Comparison of ENCODE assay signal across 8 cellular contexts in genomic region chr1:42682739-42683529, GRCh38. TPM values are rescaled to one million over a fixed set of nuclear protein-coding genes. Genes with fewer than 3 reads are reported as not detected.
DNase-seq lines count a peak whose midpoint lies in the region; ATAC-seq and TF ChIP-seq lines count a peak whose summit lies in the region.

No MANE protein-coding gene starts in this region.

- ATAC-seq in GM18520 (IDR thresholded peaks at IDR 0.05; ENCODE audit: unreplicated experiment) (peak; percentile 24), HG03064 (IDR thresholded peaks at IDR 0.05; ENCODE audit: low read depth, unreplicated experiment) (peak; percentile 38)

- TF ChIP-seq CTCF in epithelial cell of esophagus (IDR thresholded peaks at IDR 0.05; ENCODE audit: insufficient read depth, low read depth, low read length, missing control alignments) = no peak

- H3K4me3 ChIP-seq in epithelial cell of esophagus (ENCODE audit: low read length) (peak overlapping the region; percentile 91), mononuclear cell (ENCODE audit: low read length) (peak overlapping the region; percentile 74)

- DNase-seq in A172 (ENCODE audit: low spot score) (peak; percentile 20), NOMO-1 (lab: John Stamatoyannopoulos, UW; ENCODE audit: unreplicated experiment in 2 of 2) (peak; percentile 58 to 76), epithelial cell of esophagus (ENCODE audit: low read depth) (peak; percentile 68)
- peak; percentile 70 for DNase-seq in activated CD8-positive, alpha-beta memory T cell treated with anti-CD3 and anti-CD28 coated beads, Interleukin-2, amount 50 U/mL, for 4 hours
- DNase-seq in stimulated activated CD8-positive, alpha-beta memory T cell treated with anti-CD3 and anti-CD28 coated beads, Interleukin-2, amount 100 ng/mL, for 48 hours (ENCODE audit: low read depth in 2 of 2) = peak; percentile 48 to 55

- peaks cover 47% of the 10 kb centered on the region for H3K4me1 ChIP-seq in mononuclear cell (ENCODE audit: insufficient read depth, low read length)

- no peaks in the 10 kb centered on the region for H3K9me3 ChIP-seq in mononuclear cell (ENCODE audit: low read depth, low read length)

- no peaks in the 10 kb centered on the region for H3K27me3 ChIP-seq in mononuclear cell (ENCODE audit: insufficient read depth, low read length)

RNA-seq across cellular contexts. Expression of gene YBX1, which starts 0.7 kb away (rescaled TPM):
- 744 and 821 TPM in 2 replicates for total RNA-seq in A172 (2014; rRNA removed; shearing (Covaris generic))
- 446 TPM for total RNA-seq in mononuclear cell

RNA-seq across cellular contexts. Expression of gene PPIH, which starts 24.7 kb away (rescaled TPM):
- total RNA-seq in A172 (2014; rRNA removed; shearing (Covaris generic)) = 74.9 and 114 TPM in 2 replicates
- total RNA-seq in mononuclear cell = 26.1 TPM

RNA-seq across cellular contexts. Expression of gene CLDN19, which starts 57.1 kb away (rescaled TPM):
- not detected in 2 replicates for total RNA-seq in A172 (2014; rRNA removed; shearing (Covaris generic))
- under 0.01 TPM for total RNA-seq in mononuclear cell

Comparison
In these comparisons a context has a peak if more than half of its experiments do, and no peak if none do; other contexts are left out.
1. Peak in every context shown above with its lines: DNase-seq, ATAC-seq and H3K4me3 ChIP-seq.
2. DNase-seq: peak in every context shown above with its lines; median percentile 70 in activated CD8-positive, alpha-beta memory T cell treated with anti-CD3 and anti-CD28 coated beads, Interleukin-2, amount 50 U/mL, for 4 hours; 68 in epithelial cell of esophagus; 67 in NOMO-1; 52 in stimulated activated CD8-positive, alpha-beta memory T cell treated with anti-CD3 and anti-CD28 coated beads, Interleukin-2, amount 100 ng/mL, for 48 hours; 20 in A172.